In genomic region chr5:16128944-16129343, GRCh38 we compare ENCODE assay signal across 30 cellular contexts. TPM values are rescaled to one million over a fixed set of nuclear protein-coding genes. Genes with fewer than 3 reads are reported as not detected.
"Had no signal": no experiment of that assay in that cellular context is flagged by ENCODE, and none has a peak within 500 bp of the region (broad histone marks: within the 10 kb centered on the region; RNA-seq: fewer than 3 reads in every experiment).

No MANE protein-coding gene starts in this region.

- H3K27ac ChIP-seq: brain microvascular endothelial cell, PC-9, RWPE1, SJSA1 had no signal

- H3K9ac ChIP-seq: SK-N-SH had no signal

- H3K4me1 ChIP-seq: SJSA1 had no signal

- H2AFZ ChIP-seq: PC-9 had no signal

- H3K9me2 ChIP-seq: SK-N-SH had no signal

- H3K4me3 ChIP-seq: K562, PC-9, SJSA1 had no signal

- DNase-seq: activated CD4-positive, alpha-beta T cell treated with anti-CD3 and anti-CD28 coated beads, Interleukin-2, amount 10 ng/mL, durations not matched to agents 24 days and 14 days; activated CD4-positive, alpha-beta T cell treated with anti-CD3 and anti-CD28 coated beads, Interleukin-2, amount 50 U/mL, for 4 hours; activated CD8-positive, alpha-beta T cell treated with anti-CD3 and anti-CD28 coated beads for 36 hours; activated effector memory CD4-positive, alpha-beta T cell treated with anti-CD3 and anti-CD28 coated beads, Interleukin-2, amount 50 U/mL, for 16 hours; activated naive CD4-positive, alpha-beta T cell; activated naive CD4-positive, alpha-beta T cell treated with anti-CD3 and anti-CD28 coated beads, Interleukin-2, amount 50 U/mL, for 16 hours; activated naive CD8-positive, alpha-beta T cell treated with anti-CD3 and anti-CD28 coated beads for 36 hours; activated T-cell treated with anti-CD3 and anti-CD28 coated beads, Interleukin-2, amount 50 U/mL, for 1 hour; activated T-cell treated with anti-CD3 and anti-CD28 coated beads, Interleukin-2, amount 50 U/mL, for 72 hours; amniotic stem cell; aorta; brain microvascular endothelial cell; IMR-90; NCI-H1092 treated with DMSO at 0.1 percent for 48 hours; NCI-H146; NCI-H187; NCI-H2029 treated with DMSO at 0.1 percent for 48 hours; NCI-H2107; NCI-H345; NCI-H524 treated with DMSO at 0.1 percent for 48 hours; PC-9; SHP77; SK-N-SH had no signal

- H3K4me2 ChIP-seq: PC-9, SK-N-SH had no signal

- H3K36me3 ChIP-seq: brain microvascular endothelial cell, SJSA1 had no signal

- ATAC-seq: activated CD8-positive, alpha-beta T cell treated with anti-CD3 and anti-CD28 coated beads for 36 hours; activated T-cell treated with anti-CD3 and anti-CD28 coated beads, Interleukin-2, amount 50 U/mL, for 72 hours; activated T-helper 17 cell treated with anti-CD3 and anti-CD28 coated beads, Interleukin-2, amount 50 U/mL, for 72 hours; K562 had no signal

- H3K9me3 ChIP-seq: SJSA1, SK-N-SH had no signal

- H3K27me3 ChIP-seq: brain microvascular endothelial cell had no signal

RNA-seq across cellular contexts. Expression of gene MARCHF11, which starts 50.6 kb away (rescaled TPM):
- total RNA-seq: activated CD4-positive, alpha-beta T cell treated with anti-CD3 and anti-CD28 coated beads, Interleukin-2, amount 10 ng/mL, durations not matched to agents 24 days and 14 days; activated CD8-positive, alpha-beta memory T cell treated with anti-CD3 and anti-CD28 coated beads for 36 hours; activated CD8-positive, alpha-beta T cell treated with anti-CD3 and anti-CD28 coated beads for 36 hours; activated naive CD8-positive, alpha-beta T cell treated with anti-CD3 and anti-CD28 coated beads for 36 hours; activated T-cell treated with anti-CD3 and anti-CD28 coated beads, Interleukin-2, amount 50 U/mL, for 72 hours; activated T-helper 17 cell treated with anti-CD3 and anti-CD28 coated beads, Interleukin-2, amount 50 U/mL, for 72 hours; aorta; IMR-90; K562; NCI-H460; OCI-LY7; PC-9; SJSA1 had no signal
- polyA plus RNA-seq: aorta, IMR-90, K562 had no signal
